In genomic region chr7:102095933-102096332, GRCh38 we compare ENCODE assay signal across 18 cellular contexts.
"Had no signal": no experiment of that assay in that cellular context is flagged by ENCODE, and none has a peak within 500 bp of the region (broad histone marks: within the 10 kb centered on the region; RNA-seq: fewer than 3 reads in every experiment).

No MANE protein-coding gene starts in this region.

- H3K27ac ChIP-seq: lower lobe of right lung, tibial nerve had no signal

- ATAC-seq: activated naive CD4-positive, alpha-beta T cell treated with anti-CD3 and anti-CD28 coated beads, Interleukin-2, amount 50 U/mL, for 72 hours; activated T-cell treated with anti-CD3 and anti-CD28 coated beads, Interleukin-2, amount 50 U/mL, for 4 hours; lower lobe of right lung; natural killer cell; stimulated activated naive CD8-positive, alpha-beta T cell treated with anti-CD3 and anti-CD28 coated beads, Interleukin-15, Interleukin-2, amounts not matched to agents 100 U/mL and 50 U/mL, for 24 hours had no signal

- H3K27me3 Mint-ChIP-seq: activated CD4-positive, alpha-beta memory T cell treated with anti-CD3 and anti-CD28 coated beads for 36 hours had no signal

- H3K9me3 ChIP-seq: lower lobe of right lung, tibial nerve had no signal

- H3K27me3 ChIP-seq: tibial nerve had no signal

- H3K4me3 ChIP-seq: lower lobe of right lung, tibial nerve had no signal

- H3K9me3 Mint-ChIP-seq: activated CD4-positive, alpha-beta memory T cell treated with anti-CD3 and anti-CD28 coated beads for 36 hours; activated naive CD4-positive, alpha-beta T cell treated with anti-CD3 and anti-CD28 coated beads, Interleukin-2, amount 50 U/mL, for 72 hours; activated T-cell treated with anti-CD3 and anti-CD28 coated beads, Interleukin-2, amount 50 U/mL, for 4 hours; natural killer cell; T-helper 2 cell treated with Interferon-gamma antibody and Interleukin-4, amounts not matched to agents 5 μg/mL and 100 μg/mL, for 36 hours had no signal

- H3K27ac Mint-ChIP-seq: activated CD4-positive, alpha-beta memory T cell treated with anti-CD3 and anti-CD28 coated beads for 36 hours; natural killer cell; T-helper 2 cell treated with Interferon-gamma antibody and Interleukin-4, amounts not matched to agents 5 μg/mL and 100 μg/mL, for 36 hours had no signal

- H3K36me3 Mint-ChIP-seq: activated naive CD4-positive, alpha-beta T cell treated with anti-CD3 and anti-CD28 coated beads, Interleukin-2, amount 50 U/mL, for 72 hours; natural killer cell had no signal

- H3K4me1 ChIP-seq: lower lobe of right lung had no signal

- DNase-seq: activated CD4-positive, alpha-beta memory T cell treated with anti-CD3 and anti-CD28 coated beads for 36 hours; activated CD4-positive, alpha-beta T cell treated with anti-CD3 and anti-CD28 coated beads for 4 hours; activated gamma-delta T cell treated with Interleukin-2 at 50 U/mL for 16 hours; activated T-cell treated with anti-CD3 and anti-CD28 coated beads, Interleukin-2, amount 50 U/mL, for 4 hours; amniotic stem cell; dermis blood vessel endothelial cell; effector memory CD4-positive, alpha-beta T cell; hypothalamus; left colon; lower lobe of right lung; natural killer cell; nucleus accumbens; posterior cingulate gyrus; stimulated activated naive CD8-positive, alpha-beta T cell treated with anti-CD3 and anti-CD28 coated beads, Interleukin-15, Interleukin-2, amounts not matched to agents 100 U/mL and 50 U/mL, for 24 hours; substantia nigra had no signal

- H3K4me3 Mint-ChIP-seq: activated CD4-positive, alpha-beta memory T cell treated with anti-CD3 and anti-CD28 coated beads for 36 hours; activated T-cell treated with anti-CD3 and anti-CD28 coated beads, Interleukin-2, amount 50 U/mL, for 4 hours; natural killer cell; T-helper 2 cell treated with Interferon-gamma antibody and Interleukin-4, amounts not matched to agents 5 μg/mL and 100 μg/mL, for 36 hours had no signal
